ENCODE assay signal across 8 cellular contexts in the genomic region with DNA sequence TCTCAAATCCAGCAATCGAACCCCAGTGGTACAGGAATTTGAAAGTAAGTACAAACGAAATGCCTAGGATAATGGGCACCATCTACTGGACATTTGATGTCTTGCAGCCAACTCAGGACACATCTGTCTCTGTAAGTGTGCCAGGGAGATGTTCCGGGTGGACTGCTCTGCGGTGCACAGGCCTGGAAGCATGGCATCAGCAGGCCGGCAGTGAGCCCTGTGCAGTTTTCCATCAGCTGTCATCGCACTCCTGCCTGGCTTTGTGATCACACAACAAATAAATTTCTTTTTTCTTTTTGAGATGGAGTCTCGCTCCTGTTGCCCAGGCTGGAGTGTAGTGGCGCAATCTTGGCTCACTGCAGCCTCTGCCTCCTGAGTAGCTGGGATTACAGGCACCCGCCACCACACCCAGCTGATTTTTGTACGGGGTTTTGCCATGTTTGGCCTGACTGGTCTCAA.
DNase-seq lines count a peak whose midpoint lies in the region; ATAC-seq, FAIRE-seq and TF ChIP-seq lines count a peak whose summit lies in the region.

No MANE protein-coding gene starts in this region.

- no peak overlapping the region for H3K4me3 ChIP-seq in H1 (ENCODE audit: extremely low read depth in 1 of 4, insufficient read depth in 2 of 4, low read depth in 3 of 4, low read length in 4 of 4)

- no peak overlapping the region for H3K4ac ChIP-seq in H1 (replicated peaks; ENCODE audit: insufficient read length, low read depth, low read length)

- H2BK5ac ChIP-seq in H1 (ENCODE audit: low read depth, low read length) = no peak overlapping the region

- TF ChIP-seq CTCF in H1 (IDR thresholded peaks at IDR 0.05; ENCODE audit: control extremely low read depth in 1 of 3, insufficient read depth in 1 of 3, low read depth in 1 of 3, low read length in 3 of 3) = peak; percentile 50 to 93 (median 76)

- H3K23ac ChIP-seq in H1 (ENCODE audit: insufficient read length) = no peak overlapping the region

- 81% methylated on average over 10 of the region's 10 CpGs; no CpG with 5 or more reads in 1 of the 2 experiments for WGBS in H1 (ENCODE audit: extremely low coverage in 1 of 2, insufficient coverage in 1 of 2, insufficient read length in 1 of 2, insufficient replicate concordance in 2 of 2, low coverage in 1 of 2, low lambda C conversion rate in 2 of 2, missing lambda C conversion rate in 1 of 2), 2 experiments

- no peaks in the 10 kb centered on the region for H3K9me3 Mint-ChIP-seq in activated CD4-positive, alpha-beta T cell treated with anti-CD3 and anti-CD28 coated beads for 36 hours (ENCODE audit: low read depth)
- H3K9me3 Mint-ChIP-seq in stimulated activated memory B cell treated with anti-CD40 and anti-IgM and Interleukin-4, amounts not matched to agents 10 μg/mL and 1 μg/mL and 100 μg/mL, for 72 hours = no peaks in the 10 kb centered on the region

- H2BK12ac ChIP-seq in H1 (ENCODE audit: low read depth, low read length) = no peak overlapping the region

- no peak overlapping the region for H3K9ac ChIP-seq in H1 (replicated peaks in 1 of 4; ENCODE audit: extremely low read depth in 1 of 4, low read depth in 3 of 4, low read length in 3 of 4)

- no peaks in the 10 kb centered on the region for H3K23me2 ChIP-seq in H1 (ENCODE audit: low read depth, low read length)

- H2BK15ac ChIP-seq in H1 (ENCODE audit: low read length) = no peak overlapping the region

- no peak overlapping the region for H3K27ac ChIP-seq in H1 (ENCODE audit: low read depth, low read length)

- H3K9me3 ChIP-seq in H1 (ENCODE audit: insufficient read depth in 2 of 2, low read depth in 1 of 2, low read length in 1 of 2) = peaks cover 31 to 32% of the 10 kb centered on the region in 2 experiments

- peak; percentile 90 to 93 for TF ChIP-seq RAD21 in H1 (IDR thresholded peaks at IDR 0.05 in 1 of 2, conservative IDR thresholded peaks at IDR 0.05 in 1 of 2; ENCODE audit: low read depth in 2 of 2, low read length in 2 of 2)

- H3K4me1 Mint-ChIP-seq in activated CD4-positive, alpha-beta T cell treated with anti-CD3 and anti-CD28 coated beads for 36 hours = peaks cover 15% of the 10 kb centered on the region
- H3K4me1 Mint-ChIP-seq in stimulated activated memory B cell treated with anti-CD40 and anti-IgM and Interleukin-4, amounts not matched to agents 10 μg/mL and 1 μg/mL and 100 μg/mL, for 72 hours = peaks cover 6% of the 10 kb centered on the region

- intact Hi-C loops in activated CD4-positive, alpha-beta T cell treated with anti-CD3 and anti-CD28 coated beads for 36 hours (cut with DNase I, micrococcal nuclease) = loop anchor here (1.0 to 5.0 kb wide), 4 partner anchors 90 to 213 kb away; no protein-coding TSS in a partner anchor

- H3K36me3 ChIP-seq in H1 (ENCODE audit: control insufficient read depth in 2 of 4, insufficient read depth in 4 of 4, low read length in 3 of 4) = peaks cover 0 to 35% (median 9%) of the 10 kb centered on the region in 4 experiments; a peak in 5 of 8 replicates

- no peaks in the 10 kb centered on the region for H3K27me3 ChIP-seq in H1 (replicated peaks in 1 of 4; ENCODE audit: control insufficient read depth in 3 of 4, extremely low read depth in 1 of 4, insufficient read depth in 3 of 4, low read length in 3 of 4)

- H3K79me2 ChIP-seq in H1 (ENCODE audit: control insufficient read depth in 1 of 2, insufficient read depth in 2 of 2, low read length in 2 of 2) = no peaks in the 10 kb centered on the region

- H4K20me1 ChIP-seq in H1 (replicated peaks in 1 of 2; ENCODE audit: control insufficient read depth in 1 of 2, insufficient read depth in 2 of 2, low read length in 2 of 2) = no peaks in the 10 kb centered on the region

- no peak overlapping the region for H3K4me2 ChIP-seq in H1 (ENCODE audit: insufficient read depth in 1 of 2, low read depth in 2 of 2, low read length in 2 of 2)

- no peak overlapping the region for H4K91ac ChIP-seq in H1 (replicated peaks; ENCODE audit: insufficient read length, low read length)

- TF ChIP-seq EP300 in H1 (IDR thresholded peaks at IDR 0.05; ENCODE audit: borderline replicate concordance in 1 of 2, low read depth in 2 of 2, low read length in 2 of 2) = no peak

- no peak overlapping the region for H3K18ac ChIP-seq in H1 (ENCODE audit: extremely low read depth, low read length)

- CTCF ChIA-PET in activated CD4-positive, alpha-beta T cell treated with anti-CD3 and anti-CD28 coated beads for 36 hours (lab: Charles Lee) = interaction anchor here (0.7 to 2.9 kb wide), 8 partner anchors 16 to 216 kb away, joined by 3 to 26 read pairs (median 4); partner anchors contain the start of gene JAM3
- CTCF ChIA-PET in H1 (lab: Charles Lee; ENCODE audit: partially characterized antibody) = interaction anchor here (0.6 to 3.1 kb wide), 26 partner anchors 9 to 240 kb away, joined by 3 to 41 read pairs (median 4); no protein-coding TSS in a partner anchor

- H3K79me1 ChIP-seq in H1 (ENCODE audit: low read depth, low read length) = no peaks in the 10 kb centered on the region; the same call in 1 of the 2 replicates

- no peak overlapping the region for H2BK20ac ChIP-seq in H1 (ENCODE audit: low read length)

- no peak overlapping the region for H2AK5ac ChIP-seq in H1 (ENCODE audit: low read depth, low read length)

- POLR2A ChIA-PET in activated CD4-positive, alpha-beta T cell treated with anti-CD3 and anti-CD28 coated beads for 36 hours (lab: Charles Lee) = no interaction called here
- POLR2A ChIA-PET in H1 (lab: Charles Lee; ENCODE audit: partially characterized antibody) = no interaction called here

- no peak overlapping the region for H3K27ac Mint-ChIP-seq in activated CD4-positive, alpha-beta T cell treated with anti-CD3 and anti-CD28 coated beads for 36 hours
- H3K27ac Mint-ChIP-seq in stimulated activated memory B cell treated with anti-CD40 and anti-IgM and Interleukin-4, amounts not matched to agents 10 μg/mL and 1 μg/mL and 100 μg/mL, for 72 hours = no peak overlapping the region

- peak; percentile 87 for ATAC-seq in activated CD4-positive, alpha-beta T cell treated with anti-CD3 and anti-CD28 coated beads for 36 hours
- ATAC-seq in stimulated activated memory B cell treated with anti-CD40 and anti-IgM and Interleukin-4, amounts not matched to agents 10 μg/mL and 1 μg/mL and 100 μg/mL, for 72 hours = peak; percentile 58
- no peak for ATAC-seq in HG02610 (IDR thresholded peaks at IDR 0.05; ENCODE audit: unreplicated experiment)

- FAIRE-seq in H54 (lab: Jason Lieb, UNC) = peak; percentile 68
- peak; percentile 82 for FAIRE-seq in H1 (lab: Jason Lieb, UNC)

- no peak overlapping the region for H2BK120ac ChIP-seq in H1 (replicated peaks; ENCODE audit: low read depth, low read length)

- TF ChIP-seq POLR2A in H54 (IDR thresholded peaks at IDR 0.05; ENCODE audit: low read depth, low read length) (no peak), H1 (IDR thresholded peaks at IDR 0.05; ENCODE audit: control extremely low read depth in 1 of 2, low read depth in 2 of 2, low read length in 2 of 2) (no peak)

- H3K56ac ChIP-seq in H1 (replicated peaks; ENCODE audit: insufficient read length, low read depth, low read length) = no peak overlapping the region

- no peaks in the 10 kb centered on the region for H3K4me1 ChIP-seq in H1 (replicated peaks in 1 of 4; ENCODE audit: control insufficient read depth in 3 of 4, insufficient read depth in 4 of 4, low read length in 3 of 4)

- H3K14ac ChIP-seq in H1 (ENCODE audit: insufficient read length) = no peak overlapping the region

- H4K5ac ChIP-seq in H1 (ENCODE audit: insufficient read length, low read depth, low read length) = no peak overlapping the region

- no peak overlapping the region for H2AFZ ChIP-seq in H1 (ENCODE audit: low read length)

- H3K27me3 Mint-ChIP-seq in activated CD4-positive, alpha-beta T cell treated with anti-CD3 and anti-CD28 coated beads for 36 hours = no peaks in the 10 kb centered on the region
- no peaks in the 10 kb centered on the region for H3K27me3 Mint-ChIP-seq in stimulated activated memory B cell treated with anti-CD40 and anti-IgM and Interleukin-4, amounts not matched to agents 10 μg/mL and 1 μg/mL and 100 μg/mL, for 72 hours

- DNase-seq in ELR (ENCODE audit: low read depth) = peak; percentile 77
- DNase-seq in H54 (ENCODE audit: insufficient read length, low spot score) = peak; percentile 37
- DNase-seq in NCI-H2081 treated with DMSO at 0.1 percent for 48 hours (lab: John Stamatoyannopoulos, UW) = peak; percentile 30
- peak; percentile 67 for DNase-seq in activated CD4-positive, alpha-beta T cell treated with anti-CD3 and anti-CD28 coated beads for 36 hours
- DNase-seq in H1 (ENCODE audit: low read depth in 1 of 2, low spot score in 2 of 2) = peak; percentile 41 to 75
- peak; percentile 94 for DNase-seq in medulla oblongata (ENCODE audit: extremely low spot score)

- H3K4me3 Mint-ChIP-seq in activated CD4-positive, alpha-beta T cell treated with anti-CD3 and anti-CD28 coated beads for 36 hours = no peak overlapping the region
- no peak overlapping the region for H3K4me3 Mint-ChIP-seq in stimulated activated memory B cell treated with anti-CD40 and anti-IgM and Interleukin-4, amounts not matched to agents 10 μg/mL and 1 μg/mL and 100 μg/mL, for 72 hours

- H3K36me3 Mint-ChIP-seq in activated CD4-positive, alpha-beta T cell treated with anti-CD3 and anti-CD28 coated beads for 36 hours (ENCODE audit: low read depth) = peaks cover 9% of the 10 kb centered on the region
- peaks cover 29% of the 10 kb centered on the region for H3K36me3 Mint-ChIP-seq in stimulated activated memory B cell treated with anti-CD40 and anti-IgM and Interleukin-4, amounts not matched to agents 10 μg/mL and 1 μg/mL and 100 μg/mL, for 72 hours

- H4K8ac ChIP-seq in H1 (ENCODE audit: extremely low read depth, insufficient read depth, low read length) = no peak overlapping the region

TF ChIP-seq in H1, 55 proteins besides CTCF, POLR2A, EP300 and RAD21:
- TF ChIP-seq, protein P1, sequence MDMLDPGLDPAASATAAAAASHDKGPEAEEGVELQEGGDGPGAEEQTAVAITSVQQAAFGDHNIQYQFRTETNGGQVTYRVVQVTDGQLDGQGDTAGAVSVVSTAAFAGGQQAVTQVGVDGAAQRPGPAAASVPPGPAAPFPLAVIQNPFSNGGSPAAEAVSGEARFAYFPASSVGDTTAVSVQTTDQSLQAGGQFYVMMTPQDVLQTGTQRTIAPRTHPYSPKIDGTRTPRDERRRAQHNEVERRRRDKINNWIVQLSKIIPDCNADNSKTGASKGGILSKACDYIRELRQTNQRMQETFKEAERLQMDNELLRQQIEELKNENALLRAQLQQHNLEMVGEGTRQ (IDR thresholded peaks at IDR 0.05; ENCODE audit: low read length) = no peak
- TF ChIP-seq TEAD4 (IDR thresholded peaks at IDR 0.05; ENCODE audit: low read depth, low read length) = peak; percentile 36; the same call in 1 of the 2 replicates

Comparison
In these comparisons a context has a peak if more than half of its experiments do, and no peak if none do; other contexts are left out.
1. DNase-seq: peak in every context shown above with its lines; median percentile 94 in medulla oblongata; 77 in ELR; 67 in activated CD4-positive, alpha-beta T cell treated with anti-CD3 and anti-CD28 coated beads for 36 hours; 58 in H1; 37 in H54; 30 in NCI-H2081 treated with DMSO at 0.1 percent for 48 hours.